Comparison of ENCODE assay signal across 1 cellular context in the genomic region with DNA sequence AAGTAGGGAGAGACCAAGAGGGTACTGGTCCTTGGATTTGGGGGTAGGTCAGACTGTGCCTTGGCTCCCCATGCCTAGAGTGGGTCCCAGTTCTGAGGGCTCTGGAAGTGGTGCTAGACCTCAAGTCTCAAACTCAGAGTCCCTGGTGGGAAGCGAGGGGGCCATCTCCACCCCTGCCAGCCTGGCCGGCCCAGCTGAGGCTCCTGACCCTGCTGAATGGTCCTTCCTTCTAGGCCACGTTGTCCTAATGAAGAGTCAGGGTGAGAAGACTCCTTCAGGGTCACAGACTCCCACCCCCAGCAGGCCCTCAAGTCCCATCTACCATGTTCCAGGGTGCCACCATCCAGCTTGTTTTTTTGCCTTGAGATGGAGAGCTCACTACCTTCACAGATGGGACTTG.
TF ChIP-seq lines count a peak whose summit lies in the region.

No MANE protein-coding gene starts in this region.

TF ChIP-seq in HepG2, 621 proteins besides CTCF, POLR2A, EP300 and RAD21:
- TF ChIP-seq ZC3H13 (CRISPR knock-in tag; IDR thresholded peaks at IDR 0.05): peak; percentile 57; the same call in 1 of the 2 replicates
- TF ChIP-seq XBP1 (CRISPR knock-in tag; IDR thresholded peaks at IDR 0.05): no peak
- TF ChIP-seq MAZ (IDR thresholded peaks at IDR 0.05; ENCODE audit: borderline replicate concordance, low read depth, low read length): no peak
- 0 out of 2 replicates have a peak, but pooled peaks have one; percentile 3 for TF ChIP-seq MAZ (CRISPR knock-in tag; IDR thresholded peaks at IDR 0.05; ENCODE audit: low read depth)
- TF ChIP-seq ZNF335 (CRISPR knock-in tag; IDR thresholded peaks at IDR 0.05): no peak
